ENCODE assay signal across 16 cellular contexts in genomic region chr20:62646851-62647520, GRCh38.
DNase-seq lines count a peak whose midpoint lies in the region; ATAC-seq, FAIRE-seq and TF ChIP-seq lines count a peak whose summit lies in the region.
"Had no signal": no experiment of that assay in that cellular context is flagged by ENCODE, and none has a peak within 500 bp of the region (broad histone marks: within the 10 kb centered on the region; RNA-seq: fewer than 3 reads in every experiment).

No MANE protein-coding gene starts in this region.

- no peaks in the 10 kb centered on the region for H3K27me3 ChIP-seq in MM.1S (replicated peaks; ENCODE audit: insufficient read depth, low read length)

- no peak for TF ChIP-seq POLR2A in H54 (IDR thresholded peaks at IDR 0.05; ENCODE audit: low read depth, low read length)

- H3K79me2 ChIP-seq in MM.1S (ENCODE audit: low read length), result peaks cover 82% of the 10 kb centered on the region

- H3K9ac ChIP-seq in MM.1S (ENCODE audit: low read length), result peak overlapping the region; percentile 43
- H3K9ac ChIP-seq: KMS-11 had no signal

- H3K9me3 ChIP-seq in MM.1S (replicated peaks; ENCODE audit: insufficient read depth, low read length), result no peaks in the 10 kb centered on the region
- H3K9me3 ChIP-seq: A549, neutrophil, thoracic aorta had no signal

- ATAC-seq in stimulated activated effector memory CD8-positive, alpha-beta T cell treated with anti-CD3 and anti-CD28 coated beads, Interleukin-12 subunit alpha, Interleukin-12 subunit beta, amount 100 ng/mL, for 72 hours, result no peak
- no peak for ATAC-seq in HG02759 (IDR thresholded peaks at IDR 0.05; ENCODE audit: unreplicated experiment)
- ATAC-seq: A549 had no signal

- no peaks in the 10 kb centered on the region for H3K36me3 ChIP-seq in MM.1S (replicated peaks; ENCODE audit: insufficient read depth, low read length)
- H3K36me3 ChIP-seq: neutrophil, thoracic aorta had no signal

- peak overlapping the region; percentile 100 for H3K27ac ChIP-seq in MM.1S (ENCODE audit: low read length)
- H3K27ac ChIP-seq: A549, KMS-11, neutrophil, thoracic aorta had no signal

- H3K4me3 Mint-ChIP-seq in T-helper 2 cell treated with Interferon-gamma antibody and Interleukin-4, amounts not matched to agents 5 μg/mL and 100 μg/mL, for 36 hours, result peak overlapping the region; percentile 36
- H3K4me3 Mint-ChIP-seq in stimulated activated effector memory CD8-positive, alpha-beta T cell treated with anti-CD3 and anti-CD28 coated beads, Interleukin-12 subunit alpha, Interleukin-12 subunit beta, amount 100 ng/mL, for 72 hours, result no peak overlapping the region

- no peak for DNase-seq in T-helper 2 cell treated with Interferon-gamma antibody and Interleukin-4, amounts not matched to agents 5 μg/mL and 100 μg/mL, for 36 hours (ENCODE audit: low spot score)
- no peak for DNase-seq in T-helper 2 cell
- peak; percentile 67 for DNase-seq in MM.1S
- peak; percentile 47 for DNase-seq in epithelial cell of esophagus (ENCODE audit: low read depth)
- no peak for DNase-seq in stimulated activated effector memory CD8-positive, alpha-beta T cell treated with anti-CD3 and anti-CD28 coated beads, Interleukin-12 subunit alpha, Interleukin-12 subunit beta, amount 100 ng/mL, for 72 hours (ENCODE audit: low spot score in 2 of 2)
- no peak for DNase-seq in NCI-H1048 (lab: John Stamatoyannopoulos, UW)
- no peak for DNase-seq in H54 (ENCODE audit: insufficient read length, low spot score)
- DNase-seq: activated CD8-positive, alpha-beta memory T cell treated with anti-CD3 and anti-CD28 coated beads, Interleukin-2, amount 50 U/mL, for 4 hours; NCI-H446 treated with DMSO at 0.1 percent for 48 hours; stimulated activated CD4-positive, alpha-beta T cell treated with anti-CD3 and anti-CD28 coated beads, Interleukin-4, amount 100 ng/mL, for 24 hours; SW 1271 had no signal

- H4K20me1 ChIP-seq in MM.1S (ENCODE audit: insufficient read depth, low read length), result no peaks in the 10 kb centered on the region

- H3F3A ChIP-seq in MM.1S (ENCODE audit: insufficient read depth, low read length), result peaks cover 67% of the 10 kb centered on the region

- TF ChIP-seq CTCF in MM.1S (IDR thresholded peaks at IDR 0.05; ENCODE audit: low read length) (no peak), epithelial cell of esophagus (IDR thresholded peaks at IDR 0.05; ENCODE audit: insufficient read depth, low read depth, low read length, missing control alignments) (no peak)

- no peaks in the 10 kb centered on the region for H3K9me3 Mint-ChIP-seq in T-helper 2 cell treated with Interferon-gamma antibody and Interleukin-4, amounts not matched to agents 5 μg/mL and 100 μg/mL, for 36 hours
- H3K9me3 Mint-ChIP-seq in stimulated activated effector memory CD8-positive, alpha-beta T cell treated with anti-CD3 and anti-CD28 coated beads, Interleukin-12 subunit alpha, Interleukin-12 subunit beta, amount 100 ng/mL, for 72 hours, result no peaks in the 10 kb centered on the region

- H3K27me3 Mint-ChIP-seq in T-helper 2 cell treated with Interferon-gamma antibody and Interleukin-4, amounts not matched to agents 5 μg/mL and 100 μg/mL, for 36 hours (ENCODE audit: low read depth), result no peaks in the 10 kb centered on the region

- peaks cover 75% of the 10 kb centered on the region for H3K4me1 ChIP-seq in MM.1S (ENCODE audit: low read length)

- H3K4me2 ChIP-seq in MM.1S (ENCODE audit: low read depth, low read length), result peak overlapping the region; percentile 49
- H3K4me2 ChIP-seq: A549, KMS-11 had no signal

- H3K9me2 ChIP-seq in MM.1S (replicated peaks; ENCODE audit: insufficient read depth, low read length), result no peaks in the 10 kb centered on the region

- H2AFZ ChIP-seq in MM.1S (ENCODE audit: low read length), result no peak overlapping the region

- peaks cover 51% of the 10 kb centered on the region for H3K4me1 Mint-ChIP-seq in T-helper 2 cell treated with Interferon-gamma antibody and Interleukin-4, amounts not matched to agents 5 μg/mL and 100 μg/mL, for 36 hours (ENCODE audit: low read depth)
- H3K4me1 Mint-ChIP-seq in stimulated activated effector memory CD8-positive, alpha-beta T cell treated with anti-CD3 and anti-CD28 coated beads, Interleukin-12 subunit alpha, Interleukin-12 subunit beta, amount 100 ng/mL, for 72 hours, result peaks cover 34% of the 10 kb centered on the region

- peaks cover 33% of the 10 kb centered on the region for H3K36me3 Mint-ChIP-seq in T-helper 2 cell treated with Interferon-gamma antibody and Interleukin-4, amounts not matched to agents 5 μg/mL and 100 μg/mL, for 36 hours (ENCODE audit: low read depth)
- H3K36me3 Mint-ChIP-seq in stimulated activated effector memory CD8-positive, alpha-beta T cell treated with anti-CD3 and anti-CD28 coated beads, Interleukin-12 subunit alpha, Interleukin-12 subunit beta, amount 100 ng/mL, for 72 hours, result peaks cover 35% of the 10 kb centered on the region

- H3K4me3 ChIP-seq in MM.1S (ENCODE audit: low read length), result peak overlapping the region; percentile 19; the same call in 1 of the 2 replicates
- no peak overlapping the region for H3K4me3 ChIP-seq in epithelial cell of esophagus (ENCODE audit: low read length)
- H3K4me3 ChIP-seq: A549, thoracic aorta had no signal

- H3K27ac Mint-ChIP-seq in T-helper 2 cell treated with Interferon-gamma antibody and Interleukin-4, amounts not matched to agents 5 μg/mL and 100 μg/mL, for 36 hours, result peak overlapping the region; percentile 70
- H3K27ac Mint-ChIP-seq in stimulated activated effector memory CD8-positive, alpha-beta T cell treated with anti-CD3 and anti-CD28 coated beads, Interleukin-12 subunit alpha, Interleukin-12 subunit beta, amount 100 ng/mL, for 72 hours, result peak overlapping the region; percentile 79

- no peak for FAIRE-seq in H54 (lab: Jason Lieb, UNC)
- FAIRE-seq: A549 had no signal

Comparison
In these comparisons a context has a peak if more than half of its experiments do, and no peak if none do; other contexts are left out.
1. DNase-seq: peak in MM.1S (single experiment) and epithelial cell of esophagus (single experiment); none in T-helper 2 cell treated with Interferon-gamma antibody and Interleukin-4, amounts not matched to agents 5 μg/mL and 100 μg/mL, for 36 hours (single experiment), T-helper 2 cell (0 of 5), stimulated activated effector memory CD8-positive, alpha-beta T cell treated with anti-CD3 and anti-CD28 coated beads, Interleukin-12 subunit alpha, Interleukin-12 subunit beta, amount 100 ng/mL, for 72 hours (0 of 2), NCI-H1048 (single experiment) and H54 (single experiment).